In genomic region chr2:70214958-70215357, GRCh38 we compare ENCODE assay signal across 1 cellular context.
TF ChIP-seq lines count a peak whose summit lies in the region.

No MANE protein-coding gene starts in this region.

TF ChIP-seq in A549, 52 proteins besides CTCF, POLR2A, EP300 and RAD21 (continued from another document):
- TF ChIP-seq RCOR1 (IDR thresholded peaks at IDR 0.05; ENCODE audit: low read depth, low read length) (no peak), PHF8 (IDR thresholded peaks at IDR 0.05; ENCODE audit: borderline replicate concordance, low read depth) (no peak)
- TF ChIP-seq, protein P1, sequence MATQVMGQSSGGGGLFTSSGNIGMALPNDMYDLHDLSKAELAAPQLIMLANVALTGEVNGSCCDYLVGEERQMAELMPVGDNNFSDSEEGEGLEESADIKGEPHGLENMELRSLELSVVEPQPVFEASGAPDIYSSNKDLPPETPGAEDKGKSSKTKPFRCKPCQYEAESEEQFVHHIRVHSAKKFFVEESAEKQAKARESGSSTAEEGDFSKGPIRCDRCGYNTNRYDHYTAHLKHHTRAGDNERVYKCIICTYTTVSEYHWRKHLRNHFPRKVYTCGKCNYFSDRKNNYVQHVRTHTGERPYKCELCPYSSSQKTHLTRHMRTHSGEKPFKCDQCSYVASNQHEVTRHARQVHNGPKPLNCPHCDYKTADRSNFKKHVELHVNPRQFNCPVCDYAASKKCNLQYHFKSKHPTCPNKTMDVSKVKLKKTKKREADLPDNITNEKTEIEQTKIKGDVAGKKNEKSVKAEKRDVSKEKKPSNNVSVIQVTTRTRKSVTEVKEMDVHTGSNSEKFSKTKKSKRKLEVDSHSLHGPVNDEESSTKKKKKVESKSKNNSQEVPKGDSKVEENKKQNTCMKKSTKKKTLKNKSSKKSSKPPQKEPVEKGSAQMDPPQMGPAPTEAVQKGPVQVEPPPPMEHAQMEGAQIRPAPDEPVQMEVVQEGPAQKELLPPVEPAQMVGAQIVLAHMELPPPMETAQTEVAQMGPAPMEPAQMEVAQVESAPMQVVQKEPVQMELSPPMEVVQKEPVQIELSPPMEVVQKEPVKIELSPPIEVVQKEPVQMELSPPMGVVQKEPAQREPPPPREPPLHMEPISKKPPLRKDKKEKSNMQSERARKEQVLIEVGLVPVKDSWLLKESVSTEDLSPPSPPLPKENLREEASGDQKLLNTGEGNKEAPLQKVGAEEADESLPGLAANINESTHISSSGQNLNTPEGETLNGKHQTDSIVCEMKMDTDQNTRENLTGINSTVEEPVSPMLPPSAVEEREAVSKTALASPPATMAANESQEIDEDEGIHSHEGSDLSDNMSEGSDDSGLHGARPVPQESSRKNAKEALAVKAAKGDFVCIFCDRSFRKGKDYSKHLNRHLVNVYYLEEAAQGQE (IDR thresholded peaks at IDR 0.05): no peak
